In the genomic region with DNA sequence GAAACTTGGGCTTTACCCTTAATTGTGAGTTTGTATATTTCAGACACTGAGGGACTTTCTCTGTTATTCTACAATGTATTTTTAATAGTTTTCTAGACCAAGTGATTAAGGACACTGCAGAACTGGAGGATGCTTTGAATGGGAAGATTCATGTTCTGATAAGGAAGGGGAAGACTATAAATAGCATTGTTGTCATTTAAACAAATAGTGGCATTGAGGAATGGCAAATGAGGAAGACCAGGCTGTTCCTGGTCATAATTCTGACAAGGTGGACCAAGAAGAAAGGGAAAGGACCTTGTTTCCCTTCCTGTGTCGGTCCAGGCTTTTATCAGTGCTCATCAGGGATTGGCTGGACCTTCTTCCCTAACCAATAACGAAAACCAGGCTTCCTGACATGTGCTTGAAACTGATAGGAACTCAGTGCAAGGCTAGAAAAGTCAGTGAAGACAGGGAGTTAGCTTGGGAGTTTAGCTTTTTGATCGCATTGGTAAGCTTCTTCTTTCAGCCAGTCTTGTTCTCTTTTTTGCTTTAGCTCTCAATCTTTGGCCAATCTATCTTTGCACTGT, we compare ENCODE assay signal across 22 cellular contexts.
"Had no signal": no experiment of that assay in that cellular context is flagged by ENCODE, and none has a peak within 500 bp of the region (broad histone marks: within the 10 kb centered on the region; RNA-seq: fewer than 3 reads in every experiment).

No MANE protein-coding gene starts in this region.

- H3K4me3 Mint-ChIP-seq: activated T-helper 17 cell treated with anti-CD3 and anti-CD28 coated beads, Interleukin-2, amount 50 U/mL, for 72 hours; central memory CD8-positive, alpha-beta T cell; effector memory CD8-positive, alpha-beta T cell; memory B cell; nephron progenitor cell; T-helper 17 cell; WTC11 had no signal

- ATAC-seq: activated naive CD4-positive, alpha-beta T cell treated with anti-CD3 and anti-CD28 coated beads, Interleukin-2, amount 50 U/mL, for 72 hours; activated T-helper 17 cell treated with anti-CD3 and anti-CD28 coated beads, Interleukin-2, amount 50 U/mL, for 72 hours; effector memory CD8-positive, alpha-beta T cell; gastrocnemius medialis; mucosa of descending colon; T-helper 17 cell; WTC11 had no signal

- H3K4me1 ChIP-seq: breast epithelium, gastrocnemius medialis, sigmoid colon had no signal

- H3K27ac Mint-ChIP-seq: activated naive CD4-positive, alpha-beta T cell treated with anti-CD3 and anti-CD28 coated beads, Interleukin-2, amount 50 U/mL, for 72 hours; activated T-helper 17 cell treated with anti-CD3 and anti-CD28 coated beads, Interleukin-2, amount 50 U/mL, for 72 hours; effector memory CD8-positive, alpha-beta T cell; memory B cell; nephron progenitor cell; T-helper 17 cell; WTC11 had no signal

- H3K4me1 Mint-ChIP-seq: activated T-helper 17 cell treated with anti-CD3 and anti-CD28 coated beads, Interleukin-2, amount 50 U/mL, for 72 hours; central memory CD8-positive, alpha-beta T cell; memory B cell; T-helper 17 cell; WTC11 had no signal

- H3K27ac ChIP-seq: breast epithelium, esophagus muscularis mucosa, gastrocnemius medialis, sigmoid colon, upper lobe of left lung had no signal

- FAIRE-seq: colon had no signal

- H3K36me3 Mint-ChIP-seq: activated naive CD4-positive, alpha-beta T cell treated with anti-CD3 and anti-CD28 coated beads, Interleukin-2, amount 50 U/mL, for 72 hours; memory B cell; WTC11 had no signal

- H3K9me3 Mint-ChIP-seq: central memory CD8-positive, alpha-beta T cell; effector memory CD8-positive, alpha-beta T cell; WTC11 had no signal

- DNase-seq: activated T-cell treated with anti-CD3 and anti-CD28 coated beads, Interleukin-2, amount 50 U/mL, for 1 hour; effector memory CD8-positive, alpha-beta T cell; gastrocnemius medialis; hypothalamus; mucosa of descending colon; nephron progenitor cell; nucleus accumbens; posterior cingulate gyrus; sigmoid colon; stimulated activated CD4-positive, alpha-beta T cell treated with anti-CD3 and anti-CD28 coated beads, Interleukin-4, amount 100 ng/mL, for 1 hour; stimulated activated naive CD4-positive, alpha-beta T cell; SW 1271; T-helper 17 cell; upper lobe of left lung had no signal

- H3K36me3 ChIP-seq: breast epithelium, esophagus muscularis mucosa, gastrocnemius medialis, sigmoid colon, upper lobe of left lung had no signal

- H3K27me3 ChIP-seq: breast epithelium, esophagus muscularis mucosa, gastrocnemius medialis, upper lobe of left lung had no signal

- H3K9me3 ChIP-seq: breast epithelium, esophagus muscularis mucosa, gastrocnemius medialis, mucosa of descending colon, sigmoid colon, upper lobe of left lung had no signal

- H3K4me3 ChIP-seq: breast epithelium, esophagus muscularis mucosa, gastrocnemius medialis, mucosa of descending colon, sigmoid colon, upper lobe of left lung had no signal

- H3K27me3 Mint-ChIP-seq: memory B cell had no signal
